In the genomic region with DNA sequence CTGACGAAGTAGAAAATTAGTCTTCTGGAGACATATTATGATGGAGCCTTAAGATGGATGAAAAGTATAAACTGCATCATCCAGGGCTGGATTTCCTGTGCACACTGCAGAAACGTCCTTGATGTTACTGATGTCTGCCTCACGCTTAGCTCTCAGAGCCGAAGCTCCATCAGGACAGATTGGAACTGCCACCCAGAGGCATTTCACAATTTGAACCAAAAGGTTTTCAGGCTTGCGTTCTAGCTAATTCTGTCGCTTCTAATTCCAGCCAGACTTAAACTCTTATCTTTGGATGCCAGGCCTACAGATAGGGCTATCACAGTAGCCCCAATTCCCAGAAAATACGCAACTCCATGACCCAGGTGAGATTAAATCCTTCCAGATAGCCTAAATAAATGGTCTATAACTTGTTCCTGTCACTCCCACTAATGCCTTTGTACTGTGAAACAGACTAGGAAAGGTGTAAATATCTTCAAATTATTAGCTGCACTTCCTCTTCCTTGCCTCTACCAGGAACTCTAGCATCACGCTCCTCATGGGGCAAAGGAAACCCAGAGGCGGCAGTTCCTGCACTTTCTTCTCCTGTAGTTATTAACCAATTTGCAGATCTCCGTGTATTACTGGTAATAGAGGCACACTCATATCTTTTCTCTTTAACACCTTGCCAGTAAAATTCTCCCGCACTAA, we compare ENCODE assay signal across 27 cellular contexts.
"Had no signal": no experiment of that assay in that cellular context is flagged by ENCODE, and none has a peak within 500 bp of the region (broad histone marks: within the 10 kb centered on the region; RNA-seq: fewer than 3 reads in every experiment).

No MANE protein-coding gene starts in this region.

- DNase-seq: activated CD4-positive, alpha-beta T cell treated with anti-CD3 and anti-CD28 coated beads for 36 hours; activated CD4-positive, alpha-beta T cell treated with anti-CD3 and anti-CD28 coated beads, Interleukin-2, amount 10 ng/mL, durations not matched to agents 7 days and 5 days; activated CD4-positive, alpha-beta T cell treated with anti-CD3 and anti-CD28 coated beads, Interleukin-2, amount 50 U/mL, for 48 hours; activated CD8-positive, alpha-beta T cell treated with anti-CD3 and anti-CD28 coated beads, Interleukin-2, amount 10 ng/mL, durations not matched to agents 7 days and 5 days; activated gamma-delta T cell; activated naive CD4-positive, alpha-beta T cell treated with Interleukin-2 at 50 U/mL for 16 hours; activated naive CD8-positive, alpha-beta T cell treated with anti-CD3 and anti-CD28 coated beads, Interleukin-2, amount 10 ng/mL, durations not matched to agents 7 days and 5 days; activated T-cell treated with anti-CD3 and anti-CD28 coated beads, Interleukin-2, amount 50 U/mL, for 24 hours; amygdala; caudate nucleus; cerebellar nuclear complex; Karpas-422; KBM-7; NCI-H1105; NCI-H1436; NCI-H1694; NCI-H1930; NCI-H2081 treated with DMSO at 0.1 percent for 48 hours; NCI-H345; NCI-H524 treated with DMSO at 0.1 percent for 48 hours; PC-3; Peyer's patch; RPMI8226 had no signal

- H3K27me3 ChIP-seq: ascending aorta, Peyer's patch had no signal

- FAIRE-seq: TTC549 had no signal

- ATAC-seq: activated CD4-positive, alpha-beta T cell treated with anti-CD3 and anti-CD28 coated beads for 36 hours; activated CD4-positive, CD25-positive, alpha-beta regulatory T cell treated with anti-CD3 and anti-CD28 coated beads, Interleukin-2, amount 50 U/mL, for 24 hours; activated CD8-positive, alpha-beta T cell treated with anti-CD3 and anti-CD28 coated beads, Interleukin-2, amount 10 ng/mL, durations not matched to agents 7 days and 5 days; PC-3; WTC11 had no signal

- H3K36me3 ChIP-seq: ascending aorta, Peyer's patch had no signal

- H3K4me3 ChIP-seq: ascending aorta, Peyer's patch had no signal
